ENCODE assay signal across 14 cellular contexts in the genomic region with DNA sequence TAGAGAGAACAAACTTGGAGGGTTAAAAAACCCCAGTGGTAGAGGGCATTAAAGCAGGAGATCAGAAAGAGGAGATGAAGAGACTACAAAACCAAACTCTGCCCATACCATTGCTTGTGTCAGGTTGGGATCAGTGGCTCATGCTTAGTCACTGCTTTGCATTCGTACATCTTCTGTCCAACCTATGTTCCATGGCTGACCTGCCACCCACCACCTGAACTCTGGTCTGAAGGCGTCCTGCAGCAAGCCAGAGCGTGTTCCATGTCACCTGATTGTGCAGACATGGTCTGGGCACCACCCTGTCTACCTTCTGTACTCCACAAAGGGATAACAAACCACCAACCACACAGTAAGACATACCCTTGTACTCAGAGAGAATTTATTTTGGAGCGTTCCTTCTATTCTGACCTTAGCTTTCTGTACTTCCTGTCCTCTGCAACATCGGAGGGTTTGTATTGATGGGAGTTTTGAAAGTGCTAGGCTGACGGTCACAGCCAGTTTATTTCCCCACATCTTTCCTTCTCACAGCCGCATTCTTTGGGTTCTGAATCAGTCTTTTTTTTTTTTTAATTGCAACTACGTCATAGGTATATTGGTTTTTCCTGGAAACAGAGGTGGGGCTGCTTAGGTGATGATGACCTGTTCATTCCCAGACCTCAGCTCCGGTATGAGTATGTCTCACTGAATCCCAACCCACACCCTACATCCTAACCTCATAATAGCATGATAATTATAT.
A peak's percentile ranks its signal among the peaks of the same experiment; 100 is the strongest.
DNase-seq lines count a peak whose midpoint lies in the region; ATAC-seq, FAIRE-seq and TF ChIP-seq lines count a peak whose summit lies in the region.
"Had no signal": no experiment of that assay in that cellular context is flagged by ENCODE, and none has a peak within 500 bp of the region (broad histone marks: within the 10 kb centered on the region; RNA-seq: fewer than 3 reads in every experiment).

No MANE protein-coding gene starts in this region.

- H3K27me3 Mint-ChIP-seq in neural crest cell (ENCODE audit: low read depth) = no peaks in the 10 kb centered on the region

- no peak for TF ChIP-seq CTCF in epithelial cell of esophagus (IDR thresholded peaks at IDR 0.05; ENCODE audit: insufficient read depth, low read depth, low read length, missing control alignments)
- no peak for TF ChIP-seq CTCF in neural crest cell (conservative IDR thresholded peaks at IDR 0.05)

- FAIRE-seq in RCC 7860 (lab: Jason Lieb, UNC) = no peak

- H3K4me3 Mint-ChIP-seq in neural crest cell = no peak overlapping the region
- H3K4me3 Mint-ChIP-seq: activated CD8-positive, alpha-beta T cell treated with anti-CD3 and anti-CD28 coated beads, Interleukin-2, amount 10 ng/mL, durations not matched to agents 7 days and 5 days; brain; CD4-positive, alpha-beta T cell; nephron had no signal

- no peaks in the 10 kb centered on the region for H3K36me3 Mint-ChIP-seq in neural crest cell (ENCODE audit: low read depth)
- H3K36me3 Mint-ChIP-seq: brain had no signal

- H3K4me1 Mint-ChIP-seq in neural crest cell = peaks cover 47% of the 10 kb centered on the region

- no peaks in the 10 kb centered on the region for H3K9me3 Mint-ChIP-seq in neural crest cell
- H3K9me3 Mint-ChIP-seq: CD4-positive, alpha-beta T cell; nephron had no signal

- peak overlapping the region; percentile 89 for H3K27ac Mint-ChIP-seq in neural crest cell (ENCODE audit: unreplicated experiment)
- H3K27ac Mint-ChIP-seq: activated CD8-positive, alpha-beta T cell treated with anti-CD3 and anti-CD28 coated beads, Interleukin-2, amount 10 ng/mL, durations not matched to agents 7 days and 5 days; brain; CD4-positive, alpha-beta T cell had no signal

- ATAC-seq in HG03039 (IDR thresholded peaks at IDR 0.05; ENCODE audit: unreplicated experiment) = no peak
- no peak for ATAC-seq in HG03521 (IDR thresholded peaks at IDR 0.05; ENCODE audit: unreplicated experiment)
- ATAC-seq: activated CD8-positive, alpha-beta T cell treated with anti-CD3 and anti-CD28 coated beads, Interleukin-2, amount 10 ng/mL, durations not matched to agents 7 days and 5 days had no signal

- H3K4me3 ChIP-seq in epithelial cell of esophagus (ENCODE audit: low read length) = peak overlapping the region; percentile 23

- DNase-seq in EH (ENCODE audit: low read depth) (peak; percentile 84), RCC 7860 (ENCODE audit: low spot score) (peak; percentile 74), epithelial cell of esophagus (ENCODE audit: low read depth) (peak; percentile 97), neural crest cell (ENCODE audit: low read depth, low spot score) (no peak), NCI-H2196 treated with DMSO at 0.1 percent for 48 hours (lab: John Stamatoyannopoulos, UW; ENCODE audit: unreplicated experiment) (no peak), RPMI8226 (no peak)
- DNase-seq: activated CD8-positive, alpha-beta T cell treated with anti-CD3 and anti-CD28 coated beads, Interleukin-2, amount 10 ng/mL, durations not matched to agents 7 days and 5 days; CD4-positive, alpha-beta T cell; KBM-7; NCI-H446 treated with DMSO at 0.1 percent for 48 hours had no signal

Comparison
In these comparisons a context has a peak if more than half of its experiments do, and no peak if none do; other contexts are left out.
1. DNase-seq: peak in EH (single experiment), RCC 7860 (single experiment) and epithelial cell of esophagus (single experiment); none in neural crest cell (single experiment), NCI-H2196 treated with DMSO at 0.1 percent for 48 hours (single experiment) and RPMI8226 (single experiment).